ENCODE assay signal across 8 cellular contexts in genomic region chr3:185585523-185585861, GRCh38. TPM values are rescaled to one million over a fixed set of nuclear protein-coding genes. Genes with fewer than 3 reads are reported as not detected.
DNase-seq lines count a peak whose midpoint lies in the region; ATAC-seq and FAIRE-seq lines count a peak whose summit lies in the region.

No MANE protein-coding gene starts in this region.

- H3K4me3 Mint-ChIP-seq in activated T-cell treated with anti-CD3 and anti-CD28 coated beads, Interleukin-2, amount 50 U/mL, for 24 hours: peak overlapping the region; percentile 94

- peak overlapping the region; percentile 90 for H3K27ac ChIP-seq in thymus (ENCODE audit: low read depth)

- H3K9me3 Mint-ChIP-seq in activated T-cell treated with anti-CD3 and anti-CD28 coated beads, Interleukin-2, amount 50 U/mL, for 24 hours: no peaks in the 10 kb centered on the region

- no peaks in the 10 kb centered on the region for H3K27me3 ChIP-seq in adipocyte (replicated peaks; ENCODE audit: control insufficient read depth, insufficient read depth, low read length)
- H3K27me3 ChIP-seq in thymus (ENCODE audit: control insufficient read depth, insufficient read depth): no peaks in the 10 kb centered on the region

- FAIRE-seq in HTR-8/SVneo (lab: Jason Lieb, UNC): no peak

- DNase-seq in activated T-cell treated with anti-CD3 and anti-CD28 coated beads, Interleukin-2, amount 50 U/mL, for 24 hours: no peak
- no peak for DNase-seq in activated T-cell treated with anti-CD3 and anti-CD28 coated beads for 4 hours
- no peak for DNase-seq in adipocyte (ENCODE audit: low read depth)
- DNase-seq in left colon: peak in 1 of 2 donors; percentile 37
- no peak for DNase-seq in cortex of kidney (lab: John Stamatoyannopoulos, UW)
- DNase-seq in HTR-8/SVneo (ENCODE audit: insufficient read length, low spot score): no peak

- peak overlapping the region; percentile 74 for H3K9ac ChIP-seq in adipocyte (ENCODE audit: low read length)

- WGBS in thymus: 53% methylated on average over 9 of the region's 9 CpGs

- H3K27me3 Mint-ChIP-seq in activated T-cell treated with anti-CD3 and anti-CD28 coated beads, Interleukin-2, amount 50 U/mL, for 24 hours: no peaks in the 10 kb centered on the region

- H3K4me3 ChIP-seq in adipocyte (ENCODE audit: low read length) (peak overlapping the region; percentile 98), thymus (ENCODE audit: low read length) (peak overlapping the region; percentile 73)

- H3K4me1 Mint-ChIP-seq in activated T-cell treated with anti-CD3 and anti-CD28 coated beads, Interleukin-2, amount 50 U/mL, for 24 hours (ENCODE audit: low read depth): peaks cover 36% of the 10 kb centered on the region

- peak; percentile 30 for ATAC-seq in left colon
- no peak for ATAC-seq in HG03095 (IDR thresholded peaks at IDR 0.05; ENCODE audit: unreplicated experiment)

- H3K4me1 ChIP-seq in adipocyte (ENCODE audit: control insufficient read depth, insufficient read depth, low read length) (peaks cover 16% of the 10 kb centered on the region), thymus (ENCODE audit: control insufficient read depth, insufficient read depth, low read length) (peaks cover 9% of the 10 kb centered on the region)

- H3K9me3 ChIP-seq in adipocyte (ENCODE audit: control insufficient read depth, low read length): no peaks in the 10 kb centered on the region
- H3K9me3 ChIP-seq in thymus (ENCODE audit: control insufficient read depth): no peaks in the 10 kb centered on the region

- H3K27ac Mint-ChIP-seq in activated T-cell treated with anti-CD3 and anti-CD28 coated beads, Interleukin-2, amount 50 U/mL, for 24 hours: peak overlapping the region; percentile 96

- H3K36me3 Mint-ChIP-seq in activated T-cell treated with anti-CD3 and anti-CD28 coated beads, Interleukin-2, amount 50 U/mL, for 24 hours (ENCODE audit: low read depth): peaks cover 20% of the 10 kb centered on the region

- intact Hi-C loops in left colon (cut with DNase I, micrococcal nuclease): no loop called here

- H3K36me3 ChIP-seq in adipocyte (ENCODE audit: control insufficient read depth, insufficient read depth, low read length, severe bottlenecking) (no peaks in the 10 kb centered on the region), thymus (ENCODE audit: control insufficient read depth, insufficient read depth) (no peaks in the 10 kb centered on the region)

RNA-seq across cellular contexts. Expression of gene SENP2, which starts 0.6 kb away (rescaled TPM):
- total RNA-seq in left colon: 10 to 100 TPM; 28.7 to 36.5 TPM
- polyA plus RNA-seq in thymus: 12.4 TPM

RNA-seq across cellular contexts. Expression of gene LIPH, which starts 33.1 kb away (rescaled TPM):
- 100 to 1,000 TPM; 122 to 162 TPM for total RNA-seq in left colon
- 0.84 TPM for polyA plus RNA-seq in thymus
